Comparison of ENCODE assay signal across 25 cellular contexts in the genomic region with DNA sequence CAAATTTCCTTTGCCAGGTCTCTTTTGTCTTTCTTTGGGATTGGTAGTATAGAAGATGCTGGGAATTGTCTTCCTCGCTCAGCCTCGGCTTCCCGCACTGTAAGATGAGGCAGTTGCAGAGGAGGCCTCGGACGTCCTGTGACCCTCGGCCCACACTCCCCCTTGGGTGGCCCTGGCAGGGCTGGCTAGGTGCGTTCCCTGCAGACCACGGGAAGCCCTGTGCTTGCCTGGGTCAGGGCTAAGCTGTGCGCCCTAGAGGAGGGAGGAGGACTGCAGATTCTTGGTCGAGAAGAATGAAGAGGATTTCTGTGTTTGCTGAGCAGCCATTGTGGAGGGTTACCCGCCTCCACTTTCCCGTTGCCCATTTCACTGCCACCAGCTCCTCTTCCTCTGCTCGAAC. TPM values are rescaled to one million over a fixed set of nuclear protein-coding genes. Genes with fewer than 3 reads are reported as not detected.
DNase-seq lines count a peak whose midpoint lies in the region; ATAC-seq, FAIRE-seq and TF ChIP-seq lines count a peak whose summit lies in the region.
"Had no signal": no experiment of that assay in that cellular context is flagged by ENCODE, and none has a peak within 500 bp of the region (broad histone marks: within the 10 kb centered on the region; RNA-seq: fewer than 3 reads in every experiment).

No MANE protein-coding gene starts in this region.

- RAD21 ChIA-PET in GM12878 (lab: Charles Lee; ENCODE audit: unreplicated experiment), result interaction anchor here (0.6 to 4.1 kb wide), 9 partner anchors 7 to 300 kb away, joined by 3 to 71 read pairs (median 8); no protein-coding TSS in a partner anchor

- no peak overlapping the region for H3K4me3 Mint-ChIP-seq in GM23338
- H3K4me3 Mint-ChIP-seq: activated naive CD8-positive, alpha-beta T cell treated with anti-CD3 and anti-CD28 coated beads, Interleukin-2, amount 10 ng/mL, durations not matched to agents 7 days and 5 days had no signal

- no peak overlapping the region for H3K14ac ChIP-seq in neuronal stem cell (ENCODE audit: low read length)

- H3K79me2 ChIP-seq in GM23338 (replicated peaks; ENCODE audit: insufficient read depth) (no peaks in the 10 kb centered on the region), GM12878 (ENCODE audit: control insufficient read depth, insufficient read depth, low read length) (no peaks in the 10 kb centered on the region; the same call in none of the 2 replicates)

- H3K9me2 ChIP-seq in GM23338 (ENCODE audit: insufficient read depth), result no peaks in the 10 kb centered on the region

- H2AFZ ChIP-seq in GM23338 (no peak overlapping the region), GM12878 (ENCODE audit: control insufficient read depth, low read depth, low read length) (no peak overlapping the region), neuronal stem cell (ENCODE audit: low read length) (no peak overlapping the region)
- H2AFZ ChIP-seq: GM23248 had no signal

- 0 out of 2 replicates have a peak, but pooled peaks cover 3% of the 10 kb centered on the region for H3F3A ChIP-seq in GM23338 (replicated peaks; ENCODE audit: low read depth)

- peak overlapping the region; percentile 45 for H3K18ac ChIP-seq in neuronal stem cell (ENCODE audit: low read length)

- no peak for TF ChIP-seq POLR2A in GM12878 (IDR thresholded peaks at IDR 0.05; ENCODE audit: low read depth, low read length)

- H4K91ac ChIP-seq in neuronal stem cell (ENCODE audit: low read depth, low read length, poor library complexity), result no peak overlapping the region

- peak overlapping the region in 10 of 11 experiments; percentile 9 to 73 (median 66); a peak in 14 of 22 replicates for H3K9ac ChIP-seq in BLaER1 treated with 17β-estradiol and CSF1 and Interleukin-3, amounts not matched to agents 10 nM and 100 nM
- H3K9ac ChIP-seq in GM12878 (ENCODE audit: control insufficient read depth, insufficient read depth, low read length) (no peak overlapping the region; the same call in 1 of the 2 replicates), neuronal stem cell (ENCODE audit: low read depth, low read length, poor library complexity) (peak overlapping the region; percentile 15)
- H3K9ac ChIP-seq: GM23248 had no signal

- peak overlapping the region in 10 of 11 experiments; percentile 75 to 85 (median 80); a peak in 11 of 22 replicates for H3K27ac ChIP-seq in BLaER1 treated with 17β-estradiol and CSF1 and Interleukin-3, amounts not matched to agents 10 nM and 100 nM
- H3K27ac ChIP-seq in GM23338 (ENCODE audit: low read depth), result peak overlapping the region; percentile 66; the same call in 1 of the 2 replicates
- H3K27ac ChIP-seq in GM12878 (ENCODE audit: control insufficient read depth, insufficient read depth), result peak overlapping the region; percentile 99
- H3K27ac ChIP-seq in neuronal stem cell (replicated peaks; ENCODE audit: low read length), result peak overlapping the region; percentile 36
- H3K27ac ChIP-seq: C4-2B, GM23248, thoracic aorta had no signal

- no peak overlapping the region for H2BK5ac ChIP-seq in neuronal stem cell (ENCODE audit: low read length)

- SMC1A ChIA-PET in GM12878 (lab: Charles Lee; ENCODE audit: uncharacterized antibody, unreplicated experiment), result interaction anchor here (0.9 to 8.7 kb wide), 7 partner anchors 7 to 164 kb away, joined by 3 to 139 read pairs (median 4); a partner anchor contains a TSS

- no peak overlapping the region for H3K4ac ChIP-seq in neuronal stem cell (ENCODE audit: low read length)

- no peak for TF ChIP-seq RAD21 in GM12878 (IDR thresholded peaks at IDR 0.05; ENCODE audit: insufficient read depth, low read depth, low read length)

- in situ Hi-C loops in GM12878 (cut with MboI), result loop anchor here (5.0 kb wide), 1 partner anchor 464 kb away; no protein-coding TSS in a partner anchor

- no peaks in the 10 kb centered on the region for H3K9me3 ChIP-seq in BLaER1 treated with 17β-estradiol and CSF1 and Interleukin-3, amounts not matched to agents 10 nM and 100 nM (replicated peaks in 1 of 11)
- no peaks in the 10 kb centered on the region for H3K9me3 ChIP-seq in GM12878 (replicated peaks; ENCODE audit: control insufficient read depth, insufficient read depth, low read length)
- peaks cover 0 to 2% of the 10 kb centered on the region in 2 donors for H3K9me3 ChIP-seq in neuronal stem cell (replicated peaks in 1 of 2; ENCODE audit: control insufficient read depth in 2 of 2, insufficient read depth in 1 of 2, low read depth in 1 of 2, low read length in 2 of 2)
- H3K9me3 ChIP-seq: thoracic aorta had no signal

- H2BK120ac ChIP-seq in neuronal stem cell (ENCODE audit: low read depth, low read length), result no peak overlapping the region

- FAIRE-seq in GM12878 (lab: Jason Lieb, UNC), result no peak
- FAIRE-seq: astrocyte, D721Med had no signal

- H3K9me3 Mint-ChIP-seq in GM23338, result no peaks in the 10 kb centered on the region
- H3K9me3 Mint-ChIP-seq: activated naive CD8-positive, alpha-beta T cell treated with anti-CD3 and anti-CD28 coated beads, Interleukin-2, amount 10 ng/mL, durations not matched to agents 7 days and 5 days; central memory CD8-positive, alpha-beta T cell had no signal

- no peak for TF ChIP-seq CTCF in GM23338 (conservative IDR thresholded peaks at IDR 0.05; ENCODE audit: low read depth in 2 of 2)
- TF ChIP-seq CTCF in GM12878 (IDR thresholded peaks at IDR 0.05 in 2 of 3, conservative IDR thresholded peaks at IDR 0.05 in 1 of 3; ENCODE audit: control insufficient read depth in 2 of 3, extremely low read depth in 1 of 3, insufficient read depth in 1 of 3, low read depth in 3 of 3, low read length in 3 of 3), result 0 out of 6 replicates have a peak, but pooled peaks of 1 of the 3 experiments have one; percentile 7

- 84% methylated on average over 13 of the region's 13 CpGs for WGBS in GM12878 (ENCODE audit: insufficient coverage, insufficient replicate concordance, low lambda C conversion rate, missing lambda C conversion rate)
- WGBS in neuronal stem cell (ENCODE audit: extremely low coverage in 2 of 2, insufficient read length in 2 of 2, insufficient replicate concordance in 1 of 2), 2 donors, result no CpG with 5 or more reads among the region's 13 CpGs

- H3K27me3 Mint-ChIP-seq in GM23338 (ENCODE audit: insufficient read depth, low read depth, poor library complexity), result peaks cover 19% of the 10 kb centered on the region
- H3K27me3 Mint-ChIP-seq: central memory CD8-positive, alpha-beta T cell had no signal

- H3K4me3 ChIP-seq in BLaER1 treated with 17β-estradiol and CSF1 and Interleukin-3, amounts not matched to agents 10 nM and 100 nM, result peak overlapping the region in 6 of 10 experiments; percentile 13 to 47 (median 38); a peak in 5 of 20 replicates
- H3K4me3 ChIP-seq in GM23338 (no peak overlapping the region), GM12878 (peak overlapping the region; percentile 35; the same call in 1 of the 2 replicates), neuronal stem cell (ENCODE audit: low read length in 2 of 2) (no peak overlapping the region)
- H3K4me3 ChIP-seq: GM23248, smooth muscle cell, thoracic aorta had no signal

- peak overlapping the region; percentile 29 for H3K23ac ChIP-seq in neuronal stem cell (ENCODE audit: low read depth, low read length, poor library complexity)

- peaks cover 31% of the 10 kb centered on the region for H3K36me3 Mint-ChIP-seq in GM23338 (ENCODE audit: low read depth)

- peaks cover 88 to 97% (median 91%) of the 10 kb centered on the region in 10 experiments for H3K4me1 ChIP-seq in BLaER1 treated with 17β-estradiol and CSF1 and Interleukin-3, amounts not matched to agents 10 nM and 100 nM
- H3K4me1 ChIP-seq in GM23338 (ENCODE audit: insufficient read depth), result no peaks in the 10 kb centered on the region
- peaks cover 68% of the 10 kb centered on the region for H3K4me1 ChIP-seq in GM12878 (ENCODE audit: control insufficient read depth, insufficient read depth, low read length)
- peaks cover 0 to 4% of the 10 kb centered on the region in 2 donors for H3K4me1 ChIP-seq in neuronal stem cell (ENCODE audit: control insufficient read depth in 2 of 2, insufficient read depth in 1 of 2, low read depth in 1 of 2, low read length in 2 of 2)

- TF ChIP-seq EP300 in GM12878 (IDR thresholded peaks at IDR 0.05; ENCODE audit: borderline replicate concordance in 1 of 2, control insufficient read depth in 1 of 2, low read depth in 2 of 2, low read length in 2 of 2), result no peak

- no peak overlapping the region; the same call in 1 of the 2 replicates for H3K27ac Mint-ChIP-seq in GM23338
- H3K27ac Mint-ChIP-seq: activated naive CD8-positive, alpha-beta T cell treated with anti-CD3 and anti-CD28 coated beads, Interleukin-2, amount 10 ng/mL, durations not matched to agents 7 days and 5 days had no signal

- peak overlapping the region; percentile 45 for H4K8ac ChIP-seq in neuronal stem cell (ENCODE audit: low read depth, low read length)

- H2BK12ac ChIP-seq in neuronal stem cell (ENCODE audit: low read length), result no peak overlapping the region

- peak; percentile 47 for DNase-seq in GM23338 (ENCODE audit: low spot score)
- DNase-seq in GM12878 (ENCODE audit: low read depth, low spot score), result no peak
- no peak for DNase-seq in neuronal stem cell (ENCODE audit: low spot score)
- no peak for DNase-seq in GM03348 (ENCODE audit: low spot score)
- DNase-seq in activated CD8-positive, alpha-beta memory T cell treated with anti-CD3 and anti-CD28 coated beads, Interleukin-2, amount 50 U/mL, for 48 hours, result no peak
- DNase-seq: activated CD4-positive, alpha-beta T cell treated with anti-CD3 and anti-CD28 coated beads, Interleukin-2, amount 50 U/mL, for 48 hours; activated naive CD8-positive, alpha-beta T cell treated with anti-CD3 and anti-CD28 coated beads, Interleukin-2, amount 10 ng/mL, durations not matched to agents 7 days and 5 days; GM23248; head of caudate nucleus; Kasumi-1; mesenchymal stem cell; NCI-H1048; NCI-H187; NCI-H2227 treated with DMSO at 0.1 percent for 48 hours; SW 1271; T1000 had no signal

- H2BK15ac ChIP-seq in neuronal stem cell (ENCODE audit: low read length), result no peak overlapping the region

- BruUV-seq in GM12878 (replicated peaks; lab: Mats Ljungman, UMichigan), result no TSS peak

- ATAC-seq in GM23338, result peak; percentile 88
- ATAC-seq in GM12878, result no peak
- ATAC-seq in HG02623 (IDR thresholded peaks at IDR 0.05; ENCODE audit: unreplicated experiment), result no peak
- no peak for ATAC-seq in HG02973 (IDR thresholded peaks at IDR 0.05; ENCODE audit: unreplicated experiment)

- peaks cover 21 to 45% (median 35%) of the 10 kb centered on the region in 11 experiments for H3K36me3 ChIP-seq in BLaER1 treated with 17β-estradiol and CSF1 and Interleukin-3, amounts not matched to agents 10 nM and 100 nM
- H3K36me3 ChIP-seq in GM23338 (ENCODE audit: insufficient read depth), result peaks cover 13% of the 10 kb centered on the region
- peaks cover 5 to 6% of the 10 kb centered on the region in 2 experiments; a peak in 3 of 4 replicates for H3K36me3 ChIP-seq in GM12878 (ENCODE audit: control insufficient read depth in 2 of 2, insufficient read depth in 2 of 2, low read length in 1 of 2)
- peaks cover 27 to 54% of the 10 kb centered on the region in 2 donors for H3K36me3 ChIP-seq in neuronal stem cell (replicated peaks in 1 of 2; ENCODE audit: control insufficient read depth in 2 of 2, insufficient read depth in 2 of 2, low read length in 2 of 2)

- peaks cover 3% of the 10 kb centered on the region; the same call in 1 of the 3 replicates for H3K4me1 Mint-ChIP-seq in GM23338

- POLR2A ChIA-PET in GM12878 (lab: Charles Lee), result interaction anchor here (0.6 to 4.0 kb wide), 5 partner anchors 8 to 192 kb away, joined by 3 to 32 read pairs (median 3); no protein-coding TSS in a partner anchor

- peak overlapping the region; percentile 89 to 97 (median 94) for H3K4me2 ChIP-seq in BLaER1 treated with 17β-estradiol and CSF1 and Interleukin-3, amounts not matched to agents 10 nM and 100 nM
- H3K4me2 ChIP-seq in GM23338 (no peak overlapping the region), GM12878 (ENCODE audit: control insufficient read depth, insufficient read depth) (peak overlapping the region; percentile 98), neuronal stem cell (ENCODE audit: insufficient read depth, low read length, poor library complexity, severe bottlenecking) (no peak overlapping the region)
- H3K4me2 ChIP-seq: smooth muscle cell had no signal

- CTCF ChIA-PET in GM12878 (lab: Yijun Ruan, JAX), result interaction anchor here (2.0 to 3.7 kb wide), 4 partner anchors 8 to 218 kb away, joined by 7 to 52 read pairs (median 17); no protein-coding TSS in a partner anchor

- peaks cover 0 to 12% (median 0%) of the 10 kb centered on the region in 11 experiments; a peak in 3 of 22 replicates for H3K27me3 ChIP-seq in BLaER1 treated with 17β-estradiol and CSF1 and Interleukin-3, amounts not matched to agents 10 nM and 100 nM
- H3K27me3 ChIP-seq in GM23338 (ENCODE audit: insufficient read depth) (no peaks in the 10 kb centered on the region), GM12878 (replicated peaks in 1 of 2; ENCODE audit: control insufficient read depth in 2 of 2, insufficient read depth in 2 of 2, low read length in 1 of 2) (no peaks in the 10 kb centered on the region), neuronal stem cell (ENCODE audit: control insufficient read depth in 3 of 3, insufficient read depth in 3 of 3, low read depth in 1 of 3, low read length in 3 of 3) (no peaks in the 10 kb centered on the region)

- H4K20me1 ChIP-seq in BLaER1 treated with 17β-estradiol and CSF1 and Interleukin-3, amounts not matched to agents 10 nM and 100 nM, result peaks cover 16 to 58% (median 53%) of the 10 kb centered on the region in 11 experiments; a peak in 21 of 22 replicates
- H4K20me1 ChIP-seq in GM23338 (replicated peaks; ENCODE audit: insufficient read depth) (0 out of 2 replicates have a peak, but pooled peaks cover 4% of the 10 kb centered on the region), GM12878 (ENCODE audit: control insufficient read depth, insufficient read depth) (no peaks in the 10 kb centered on the region)

- intact Hi-C loops in GM12878 (cut with micrococcal nuclease; ENCODE audit: unreplicated experiment), result loop anchor here (5.0 kb wide), 3 partner anchors 91 to 469 kb away; no protein-coding TSS in a partner anchor

- peak overlapping the region; percentile 68 for H2AK5ac ChIP-seq in neuronal stem cell (ENCODE audit: low read depth, low read length)

- H3K79me1 ChIP-seq in neuronal stem cell (ENCODE audit: low read depth, low read length), result peaks cover 2% of the 10 kb centered on the region

RNA-seq across cellular contexts. Expression of a gene that starts 42.8 kb away (rescaled TPM):
- 74.0 and 86.5 TPM in 2 replicates for total RNA-seq in GM23338 (2014; rRNA removed; shearing (Covaris generic))
- polyA plus RNA-seq in GM23338 (2016; fragmentation: Nextera tagmentation; extraction: Ambion mirVana), result 32.4 and 34.4 TPM in 2 replicates
- 80.9 and 85.9 TPM in 2 replicates for total RNA-seq in GM12878 (2013; cell fraction: nucleolus; rRNA removed)
- total RNA-seq in GM12878 (2014; rRNA removed), result 33.9 and 41.4 TPM in 2 replicates
- total RNA-seq in GM12878 (2014; rRNA removed; fragmentation: Illumina TruSeq; extraction: Trizol), result 28.7 and 28.9 TPM in 2 replicates
- total RNA-seq in GM12878 (2021), result 50.3 and 55.1 TPM in 2 replicates
- 31.4 TPM for polyA plus RNA-seq in GM12878 (2011; ENCODE audit: low read depth)
- 74.1 and 103 TPM in 2 replicates for polyA plus RNA-seq in GM12878 (2011; rRNA removed)
- 80.3 and 99.3 TPM in 2 replicates for polyA plus RNA-seq in GM12878 (2011; cell fraction: cytosol; rRNA removed)
- 81.3 and 88.3 TPM in 2 replicates for polyA plus RNA-seq in GM12878 (2011; cell fraction: nucleus; rRNA removed)
- 49.5 and 55.6 TPM in 2 replicates for polyA plus RNA-seq in GM12878 (2012)
- polyA plus RNA-seq in GM12878 (2014; fragmentation: Illumina TruSeq; extraction: Trizol), result 36.9 and 43.2 TPM in 2 replicates
- 10 to 100 TPM in 1 of 2 experiments, 1 to 10 TPM in 1; 6.9 to 12.2 TPM for polyA plus RNA-seq in GM12878 (2014; fragmentation: Nextera tagmentation; extraction: Ambion mirVana)
- 56.6 and 59.0 TPM in 2 replicates for polyA plus RNA-seq in GM12878 (2014; rRNA removed)
- 10 to 100 TPM; 42.5 to 45.7 TPM for polyA plus RNA-seq in GM12878 (2016; fragmentation: Nextera tagmentation; extraction: Ambion mirVana)
- 91.8 and 112 TPM in 2 replicates for polyA minus RNA-seq in GM12878 (2011; rRNA and poly(A)+ RNA removed)
- polyA minus RNA-seq in GM12878 (2011; cell fraction: cytosol; rRNA and poly(A)+ RNA removed), result 22.9 and 33.4 TPM in 2 replicates
- polyA minus RNA-seq in GM12878 (2011; cell fraction: nucleus; rRNA and poly(A)+ RNA removed), result 24.1 and 25.4 TPM in 2 replicates
- polyA plus RNA-seq in neuronal stem cell (2013, experiment 1 of 2), result 94.0 TPM
- 102 TPM for polyA plus RNA-seq in neuronal stem cell (2013, experiment 2 of 2)

RNA-seq across cellular contexts. Expression of a gene that starts 49.9 kb away (rescaled TPM):
- total RNA-seq in GM23338 (2014; rRNA removed; shearing (Covaris generic)), result 8.1 and 8.8 TPM in 2 replicates
- 4.8 and 6.4 TPM in 2 replicates for polyA plus RNA-seq in GM23338 (2016; fragmentation: Nextera tagmentation; extraction: Ambion mirVana)
- total RNA-seq in GM12878 (2013; cell fraction: nucleolus; rRNA removed), result 2.6 and 2.7 TPM in 2 replicates
- 0.11 and 0.49 TPM in 2 replicates for total RNA-seq in GM12878 (2014; rRNA removed)
- total RNA-seq in GM12878 (2014; rRNA removed; fragmentation: Illumina TruSeq; extraction: Trizol), result 0.09 and 0.31 TPM in 2 replicates
- 0.45 and 0.72 TPM in 2 replicates for total RNA-seq in GM12878 (2021)
- polyA plus RNA-seq in GM12878 (2011; ENCODE audit: low read depth), result 1.1 TPM
- 0.24 and 0.34 TPM in 2 replicates for polyA plus RNA-seq in GM12878 (2011; rRNA removed)
- 0.36 and 0.59 TPM in 2 replicates for polyA plus RNA-seq in GM12878 (2011; cell fraction: cytosol; rRNA removed)
- 1.3 and 1.8 TPM in 2 replicates for polyA plus RNA-seq in GM12878 (2011; cell fraction: nucleus; rRNA removed)
- 1.9 and 2.1 TPM in 2 replicates for polyA plus RNA-seq in GM12878 (2012)
- 0.15 TPM in 1 of 2 replicates, not detected in the other for polyA plus RNA-seq in GM12878 (2014; fragmentation: Illumina TruSeq; extraction: Trizol)
- polyA plus RNA-seq in GM12878 (2014; fragmentation: Nextera tagmentation; extraction: Ambion mirVana), result not detected
- polyA plus RNA-seq in GM12878 (2014; rRNA removed), result 0.14 and 0.39 TPM in 2 replicates
- under 1 TPM in 1 of 2 experiments, not detected in 1; 0.23 TPM for polyA plus RNA-seq in GM12878 (2016; fragmentation: Nextera tagmentation; extraction: Ambion mirVana)
- polyA minus RNA-seq in GM12878 (2011; rRNA and poly(A)+ RNA removed), result 0.66 and 1.1 TPM in 2 replicates
- polyA minus RNA-seq in GM12878 (2011; cell fraction: cytosol; rRNA and poly(A)+ RNA removed), result not detected in 2 replicates
- polyA minus RNA-seq in GM12878 (2011; cell fraction: nucleus; rRNA and poly(A)+ RNA removed), result 0.10 and 0.60 TPM in 2 replicates
- polyA plus RNA-seq in neuronal stem cell (2013, experiment 1 of 2), result 29.0 TPM
- 28.9 TPM for polyA plus RNA-seq in neuronal stem cell (2013, experiment 2 of 2)

Comparison
In these comparisons a context has a peak if more than half of its experiments do, and no peak if none do; other contexts are left out.
1. H3K27ac ChIP-seq: peak in every context shown above with its lines; median percentile 99 in GM12878; 80 in BLaER1 treated with 17β-estradiol and CSF1 and Interleukin-3, amounts not matched to agents 10 nM and 100 nM; 66 in GM23338; 36 in neuronal stem cell.
2. H3K4me2 ChIP-seq: peak in BLaER1 treated with 17β-estradiol and CSF1 and Interleukin-3, amounts not matched to agents 10 nM and 100 nM (11 of 11) and GM12878 (single experiment); none in GM23338 (single experiment) and neuronal stem cell (single experiment).
3. H3K4me3 ChIP-seq: peak in BLaER1 treated with 17β-estradiol and CSF1 and Interleukin-3, amounts not matched to agents 10 nM and 100 nM (6 of 10) and GM12878 (single experiment); none in GM23338 (single experiment) and neuronal stem cell (0 of 2).